ENCODE assay signal across 8 cellular contexts in the genomic region with DNA sequence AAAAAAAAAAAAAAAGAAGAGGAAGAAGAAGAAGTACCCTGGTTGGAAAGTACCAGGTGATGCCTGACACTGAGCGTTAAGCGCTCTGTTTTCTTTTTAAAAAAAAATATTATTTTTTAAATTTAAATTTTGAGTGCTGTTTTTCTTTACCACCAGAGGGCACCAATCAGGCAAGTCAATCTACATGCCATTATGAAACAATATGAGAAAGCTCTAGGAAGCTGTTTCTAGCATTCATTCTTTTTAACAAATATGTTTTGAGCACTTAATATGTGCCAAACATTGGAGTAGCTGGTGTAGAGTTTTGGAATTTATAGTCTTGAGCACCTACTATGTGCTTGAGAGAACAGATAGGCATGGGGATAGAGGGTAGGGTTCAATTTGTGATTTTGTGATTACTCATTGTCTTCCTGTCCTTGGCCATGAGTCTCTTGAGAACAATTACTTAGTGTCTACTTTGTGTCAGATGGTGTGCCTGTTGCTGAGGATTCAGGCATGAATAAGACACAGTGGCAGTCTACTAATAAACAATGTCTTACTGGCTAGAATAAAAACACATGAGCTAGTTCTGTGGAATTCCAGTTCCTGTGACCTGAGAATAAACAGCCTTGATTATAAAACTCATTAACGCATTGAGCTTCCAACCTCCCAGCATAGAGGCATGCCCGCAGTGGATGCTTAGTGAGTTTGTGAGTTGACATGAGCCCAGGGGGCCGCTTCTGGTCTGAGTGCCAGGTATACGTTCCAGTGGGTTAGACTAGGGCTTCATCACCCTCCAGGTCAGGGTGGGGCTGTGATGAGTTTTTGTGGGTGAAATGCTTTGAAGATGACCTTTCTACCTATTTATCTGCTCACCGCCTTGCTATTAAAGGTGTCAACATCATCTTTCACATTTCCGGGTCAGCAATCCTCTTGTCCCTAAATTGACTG. TPM values are rescaled to one million over a fixed set of nuclear protein-coding genes. Genes with fewer than 3 reads are reported as not detected.
DNase-seq lines count a peak whose midpoint lies in the region; ATAC-seq, FAIRE-seq and TF ChIP-seq lines count a peak whose summit lies in the region.

No MANE protein-coding gene starts in this region.

- H2AFZ ChIP-seq in K562 (ENCODE audit: low read depth, low read length), result peak overlapping the region; percentile 84

- TF ChIP-seq CTCF in GM12874 (IDR thresholded peaks at IDR 0.05; ENCODE audit: insufficient read depth, low read depth, low read length), result peak; percentile 43; the same call in 1 of the 2 replicates
- peak in 2 of 3 experiments; percentile 42 to 64; a peak in 3 of 6 replicates for TF ChIP-seq CTCF in K562 (IDR thresholded peaks at IDR 0.05 in 2 of 3, conservative IDR thresholded peaks at IDR 0.05 in 1 of 3; ENCODE audit: insufficient read depth in 2 of 3, low read depth in 1 of 3, low read length in 3 of 3)
- TF ChIP-seq CTCF in kidney epithelial cell (IDR thresholded peaks at IDR 0.05; ENCODE audit: insufficient read depth, low read length, poor library complexity, severe bottlenecking), result peak; percentile 72

- FAIRE-seq in K562 (lab: Jason Lieb, UNC), result peak; percentile 6

- ATAC-seq in K562, result no peak
- ATAC-seq in GM19455 (IDR thresholded peaks at IDR 0.05; ENCODE audit: unreplicated experiment), result no peak

- in situ Hi-C loops in K562 (cut with MboI), result no loop called here

- TF ChIP-seq RAD21 in K562 (CRISPR knock-in tag; conservative IDR thresholded peaks at IDR 0.05 in 1 of 2, IDR thresholded peaks at IDR 0.05 in 1 of 2), result peak; percentile 41 to 54; a peak in 3 of 4 replicates

- peaks cover 18% of the 10 kb centered on the region for H3K79me2 ChIP-seq in K562 (ENCODE audit: control insufficient read depth, insufficient read depth, low read length)

- intact Hi-C loops in K562 (cut with micrococcal nuclease), result loop anchor here (1.0 to 10.0 kb wide), 2 partner anchors 38 to 101 kb away; no protein-coding TSS in a partner anchor

- no peaks in the 10 kb centered on the region for H3K9me1 ChIP-seq in K562 (ENCODE audit: control insufficient read depth, insufficient read depth, low read length)

- peak; percentile 85 for DNase-seq in Ammon's horn (ENCODE audit: low spot score)
- peak; percentile 32 for DNase-seq in NCI-H748 (lab: John Stamatoyannopoulos, UW; ENCODE audit: unreplicated experiment)
- peak; percentile 6 to 29 (median 20) for DNase-seq in K562 (ENCODE audit: extremely low read depth in 1 of 4, low spot score in 3 of 4)
- peak; percentile 55 for DNase-seq in kidney epithelial cell (ENCODE audit: low read depth)
- DNase-seq in stromal cell of bone marrow (ENCODE audit: low read depth), result peak; percentile 42
- DNase-seq in stimulated activated CD4-positive, alpha-beta T cell treated with anti-CD3 and anti-CD28 coated beads, Interleukin-4, amount 100 ng/mL, for 4 hours, result no peak

- WGBS in K562 (ENCODE audit: insufficient coverage, low coverage, missing lambda C conversion rate), result 60% methylated on average over 6 of the region's 8 CpGs

- H3K36me3 ChIP-seq in K562 (ENCODE audit: control insufficient read depth, insufficient read depth, low read length) (no peaks in the 10 kb centered on the region), kidney epithelial cell (ENCODE audit: control insufficient read depth, insufficient read depth, low read length) (no peaks in the 10 kb centered on the region)

- H3K4me3 ChIP-seq in K562 (no peak overlapping the region), kidney epithelial cell (ENCODE audit: low read depth, low read length) (no peak overlapping the region)

- POLR2A ChIA-PET in K562 (lab: Yijun Ruan, JAX), result interaction anchor here (0.5 to 2.0 kb wide), 4 partner anchors 38 to 1428 kb away, joined by 3 to 7 read pairs (median 3); no protein-coding TSS in a partner anchor

- H3K4me1 ChIP-seq in K562 (replicated peaks in 1 of 2; ENCODE audit: control insufficient read depth in 2 of 2, insufficient read depth in 2 of 2, low read length in 2 of 2), result peaks cover 8 to 18% of the 10 kb centered on the region in 2 experiments; a peak in 4 of 5 replicates

- no peak overlapping the region for H3K9ac ChIP-seq in K562 (ENCODE audit: insufficient read depth in 1 of 2, low read depth in 2 of 2, low read length in 2 of 2)

- no TSS peak for BruUV-seq in K562 (replicated peaks; lab: Mats Ljungman, UMichigan)

- TF ChIP-seq POLR2A in K562 (conservative IDR thresholded peaks at IDR 0.05), result no peak

- CTCF ChIA-PET in K562 (lab: Yijun Ruan, JAX; ENCODE audit: low intra/inter-chr PET ratio), result no interaction called here

- no peak for TF ChIP-seq EP300 in K562 (IDR thresholded peaks at IDR 0.05; ENCODE audit: low read length)

- no peak overlapping the region for H3K4me2 ChIP-seq in K562 (ENCODE audit: insufficient read depth, low read length)

- H3K27me3 ChIP-seq in K562 (ENCODE audit: control insufficient read depth in 2 of 2, insufficient read depth in 2 of 2, low read length in 2 of 2) (no peaks in the 10 kb centered on the region), kidney epithelial cell (ENCODE audit: control insufficient read depth, insufficient read depth, low read length) (no peaks in the 10 kb centered on the region)

- no peaks in the 10 kb centered on the region for H3K9me3 ChIP-seq in K562 (replicated peaks; ENCODE audit: control insufficient read depth, insufficient read depth, low read depth, low read length)

- H4K20me1 ChIP-seq in K562 (replicated peaks; ENCODE audit: control insufficient read depth, insufficient read depth, low read length), result no peaks in the 10 kb centered on the region

- H3K27ac ChIP-seq in K562 (ENCODE audit: extremely low read depth, low read depth, low read length), result peak overlapping the region; percentile 31; the same call in 1 of the 3 replicates

TF ChIP-seq in K562, 482 proteins besides CTCF, POLR2A, EP300 and RAD21 (continues in another document):
- TF ChIP-seq ETV5 (CRISPR knock-in tag; IDR thresholded peaks at IDR 0.05; ENCODE audit: low read depth) (no peak), FOXM1 (IDR thresholded peaks at IDR 0.05; ENCODE audit: low read depth) (peak; percentile 94), FOXM1 (CRISPR knock-in tag; IDR thresholded peaks at IDR 0.05; ENCODE audit: low read depth) (no peak)
- TF ChIP-seq, protein P1, sequence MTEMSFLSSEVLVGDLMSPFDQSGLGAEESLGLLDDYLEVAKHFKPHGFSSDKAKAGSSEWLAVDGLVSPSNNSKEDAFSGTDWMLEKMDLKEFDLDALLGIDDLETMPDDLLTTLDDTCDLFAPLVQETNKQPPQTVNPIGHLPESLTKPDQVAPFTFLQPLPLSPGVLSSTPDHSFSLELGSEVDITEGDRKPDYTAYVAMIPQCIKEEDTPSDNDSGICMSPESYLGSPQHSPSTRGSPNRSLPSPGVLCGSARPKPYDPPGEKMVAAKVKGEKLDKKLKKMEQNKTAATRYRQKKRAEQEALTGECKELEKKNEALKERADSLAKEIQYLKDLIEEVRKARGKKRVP (CRISPR knock-in tag; IDR thresholded peaks at IDR 0.05), result no peak
- TF ChIP-seq, protein P2, sequence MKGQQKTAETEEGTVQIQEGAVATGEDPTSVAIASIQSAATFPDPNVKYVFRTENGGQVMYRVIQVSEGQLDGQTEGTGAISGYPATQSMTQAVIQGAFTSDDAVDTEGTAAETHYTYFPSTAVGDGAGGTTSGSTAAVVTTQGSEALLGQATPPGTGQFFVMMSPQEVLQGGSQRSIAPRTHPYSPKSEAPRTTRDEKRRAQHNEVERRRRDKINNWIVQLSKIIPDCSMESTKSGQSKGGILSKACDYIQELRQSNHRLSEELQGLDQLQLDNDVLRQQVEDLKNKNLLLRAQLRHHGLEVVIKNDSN (CRISPR knock-in tag; IDR thresholded peaks at IDR 0.05), result no peak

RNA-seq across cellular contexts. Expression of a gene that starts 3.0 kb away (rescaled TPM):
- 9.6 and 14.3 TPM in 2 replicates for total RNA-seq in K562 (2011; cell fraction: chromatin; rRNA removed; ENCODE audit: low replicate concordance)
- 7.1 and 7.2 TPM in 2 replicates for total RNA-seq in K562 (2011; cell fraction: nucleolus; rRNA removed)
- 12.5 and 19.9 TPM in 2 replicates for total RNA-seq in K562 (2011; cell fraction: nucleoplasm; rRNA removed)
- total RNA-seq in K562 (2014; rRNA removed), result 8.2 and 9.7 TPM in 2 replicates
- 12.8 and 13.8 TPM in 2 replicates for total RNA-seq in K562 (2014; rRNA removed; fragmentation: Illumina TruSeq; extraction: Trizol)
- total RNA-seq in K562 (2015; rRNA removed; fragmentation: Illumina TruSeq; extraction: Trizol), result 11.1 and 11.3 TPM in 2 replicates
- total RNA-seq in K562 (2021), result 20.5 and 22.5 TPM in 2 replicates
- 10.2 and 12.0 TPM in 2 replicates for polyA plus RNA-seq in K562 (2011; rRNA removed)
- 6.8 and 10.1 TPM in 2 replicates for polyA plus RNA-seq in K562 (2011; cell fraction: cytosol; rRNA removed)
- 5.5 and 8.1 TPM in 2 replicates for polyA plus RNA-seq in K562 (2011; cell fraction: nucleus; rRNA removed)
- 21.8 and 25.8 TPM in 2 replicates for polyA plus RNA-seq in K562 (2012)
- 22.3 and 26.2 TPM in 2 replicates for polyA plus RNA-seq in K562 (2014; fragmentation: Illumina TruSeq; extraction: Trizol)
- 1 to 10 TPM; 7.8 to 8.4 TPM for polyA plus RNA-seq in K562 (2014; fragmentation: Nextera tagmentation; extraction: Ambion mirVana)
- 11.3 and 11.8 TPM in 2 replicates for polyA plus RNA-seq in K562 (2014; rRNA removed)
- polyA minus RNA-seq in K562 (2011; rRNA and poly(A)+ RNA removed), result 20.5 and 24.5 TPM in 2 replicates
- 11.1 and 12.7 TPM in 2 replicates for polyA minus RNA-seq in K562 (2011; cell fraction: cytosol; rRNA and poly(A)+ RNA removed)
- polyA minus RNA-seq in K562 (2011; cell fraction: nucleus; rRNA and poly(A)+ RNA removed), result 4.0 and 7.6 TPM in 2 replicates
- 33.8 and 34.2 TPM in 2 replicates for total RNA-seq in kidney epithelial cell

RNA-seq across cellular contexts. Expression of a gene that starts 18.6 kb away (rescaled TPM):
- not detected in 2 replicates for total RNA-seq in K562 (2011; cell fraction: chromatin; rRNA removed; ENCODE audit: low replicate concordance)
- total RNA-seq in K562 (2011; cell fraction: nucleolus; rRNA removed), result not detected in 2 replicates
- total RNA-seq in K562 (2011; cell fraction: nucleoplasm; rRNA removed), result not detected in 2 replicates
- not detected in 2 replicates for total RNA-seq in K562 (2014; rRNA removed)
- total RNA-seq in K562 (2014; rRNA removed; fragmentation: Illumina TruSeq; extraction: Trizol), result not detected in 2 replicates
- total RNA-seq in K562 (2015; rRNA removed; fragmentation: Illumina TruSeq; extraction: Trizol), result not detected in 2 replicates
- total RNA-seq in K562 (2021), result 0.42 and 1.3 TPM in 2 replicates
- polyA plus RNA-seq in K562 (2011; rRNA removed), result not detected in 2 replicates
- polyA plus RNA-seq in K562 (2011; cell fraction: cytosol; rRNA removed), result not detected in 2 replicates
- not detected in 2 replicates for polyA plus RNA-seq in K562 (2011; cell fraction: nucleus; rRNA removed)
- 0.25 and 0.89 TPM in 2 replicates for polyA plus RNA-seq in K562 (2012)
- polyA plus RNA-seq in K562 (2014; fragmentation: Illumina TruSeq; extraction: Trizol), result 0.18 TPM in 1 of 2 replicates, not detected in the other
- polyA plus RNA-seq in K562 (2014; fragmentation: Nextera tagmentation; extraction: Ambion mirVana), result under 1 TPM in 1 of 2 experiments, not detected in 1; 0.35 TPM
- polyA plus RNA-seq in K562 (2014; rRNA removed), result not detected in 2 replicates
- not detected in 2 replicates for polyA minus RNA-seq in K562 (2011; rRNA and poly(A)+ RNA removed)
- polyA minus RNA-seq in K562 (2011; cell fraction: cytosol; rRNA and poly(A)+ RNA removed), result not detected in 2 replicates
- not detected in 2 replicates for polyA minus RNA-seq in K562 (2011; cell fraction: nucleus; rRNA and poly(A)+ RNA removed)
- total RNA-seq in kidney epithelial cell, result 1.1 and 5.1 TPM in 2 replicates

Comparison
In these comparisons a context has a peak if more than half of its experiments do, and no peak if none do; other contexts are left out.
1. DNase-seq: peak in Ammon's horn (single experiment), NCI-H748 (single experiment), K562 (4 of 4), kidney epithelial cell (single experiment) and stromal cell of bone marrow (single experiment); none in stimulated activated CD4-positive, alpha-beta T cell treated with anti-CD3 and anti-CD28 coated beads, Interleukin-4, amount 100 ng/mL, for 4 hours (0 of 2).
2. Peak in every context shown above with its lines, with median percentiles within 50 percentile points of each other: CTCF ChIP-seq.